Comparison of ENCODE assay signal across 8 cellular contexts in the genomic region with DNA sequence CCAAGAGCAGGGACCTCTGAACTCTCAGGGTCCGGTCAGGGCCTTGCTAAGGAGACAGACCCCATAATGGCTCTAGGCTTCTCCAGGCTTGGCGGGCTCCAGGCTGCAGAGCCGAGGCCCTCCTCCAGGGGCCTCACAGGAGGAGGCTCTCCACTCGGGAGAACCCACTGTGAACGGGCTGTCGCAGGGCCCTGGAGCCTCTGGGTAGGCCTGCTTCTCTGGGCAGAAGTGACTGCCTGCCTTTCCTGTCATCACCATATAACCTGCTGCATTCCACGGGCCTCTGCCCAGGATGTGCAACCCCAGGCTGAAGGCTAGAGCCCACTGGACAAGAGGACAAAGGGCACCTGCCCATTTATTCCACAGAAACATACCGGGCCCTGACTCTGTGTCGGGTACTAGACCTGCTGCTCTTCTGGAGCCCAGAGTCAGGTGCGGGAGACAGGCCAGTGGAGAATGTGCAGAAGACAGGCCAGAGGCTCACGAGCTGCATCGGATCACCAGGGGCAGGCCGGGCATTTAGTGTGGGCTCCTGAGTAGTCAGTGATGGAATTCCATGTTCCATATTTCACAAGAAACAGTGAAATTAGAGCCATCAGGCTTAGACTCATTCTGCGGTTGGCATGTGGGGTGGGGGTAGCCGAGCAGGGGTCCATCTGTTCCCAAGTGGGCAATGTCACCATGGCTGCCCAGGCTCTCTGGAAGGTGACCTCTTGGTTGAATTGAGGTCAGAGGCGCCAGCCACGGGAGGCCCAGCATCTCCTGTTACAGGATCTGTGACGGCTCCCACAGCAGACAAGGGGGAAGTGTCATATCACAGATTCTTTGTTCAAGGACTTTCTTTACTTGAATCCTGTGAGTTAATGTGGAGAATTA.
DNase-seq lines count a peak whose midpoint lies in the region; ATAC-seq, FAIRE-seq and TF ChIP-seq lines count a peak whose summit lies in the region.

No MANE protein-coding gene starts in this region.

- no peak overlapping the region for H3K4me2 ChIP-seq in endothelial cell of umbilical vein (ENCODE audit: insufficient read depth, low read length)

- no peaks in the 10 kb centered on the region for H3K27me3 Mint-ChIP-seq in osteocyte (ENCODE audit: unreplicated experiment)

- DNase-seq in NB4 (ENCODE audit: low read depth) (peak; percentile 32), endothelial cell of umbilical vein (ENCODE audit: low read depth, low spot score) (no peak), osteocyte (ENCODE audit: extremely low spot score, unreplicated experiment) (peak; percentile 80), medulla oblongata (ENCODE audit: extremely low spot score) (no peak), sciatic nerve (ENCODE audit: low spot score) (no peak)
- DNase-seq in activated CD4-positive, CD25-positive, alpha-beta regulatory T cell (lab: John Stamatoyannopoulos, UW): no peak
- DNase-seq in effector CD4-positive, alpha-beta T cell: no peak

- H4K20me1 ChIP-seq in endothelial cell of umbilical vein (replicated peaks; ENCODE audit: control insufficient read depth, extremely low read depth, insufficient read depth, low read length): no peaks in the 10 kb centered on the region

- H3K9ac ChIP-seq in endothelial cell of umbilical vein (replicated peaks; ENCODE audit: extremely low read depth, insufficient read depth, low read length): no peak overlapping the region

- no peaks in the 10 kb centered on the region for H3K9me3 ChIP-seq in endothelial cell of umbilical vein (replicated peaks; ENCODE audit: control insufficient read depth, insufficient read depth, low read length)

- no peaks in the 10 kb centered on the region for H3K79me2 ChIP-seq in endothelial cell of umbilical vein (ENCODE audit: control insufficient read depth, insufficient read depth, low read length)

- CTCF ChIA-PET in endothelial cell of umbilical vein (lab: Charles Lee): interaction anchor here (0.8 to 3.2 kb wide), 11 partner anchors 10 to 220 kb away, joined by 3 to 22 read pairs (median 5); a partner anchor contains a TSS

- H3K27me3 ChIP-seq in endothelial cell of umbilical vein (ENCODE audit: control insufficient read depth in 2 of 2, insufficient read depth in 2 of 2, low read length in 2 of 2): no peaks in the 10 kb centered on the region

- no peaks in the 10 kb centered on the region for H3K36me3 ChIP-seq in endothelial cell of umbilical vein (ENCODE audit: control insufficient read depth in 2 of 2, extremely low read depth in 1 of 2, insufficient read depth in 2 of 2, low read length in 2 of 2)

- TF ChIP-seq POLR2A in NB4 (IDR thresholded peaks at IDR 0.05; ENCODE audit: extremely low read depth, insufficient read length) (no peak), endothelial cell of umbilical vein (IDR thresholded peaks at IDR 0.05; ENCODE audit: low read depth, low read length) (no peak)

- peaks cover 8% of the 10 kb centered on the region for H3K36me3 Mint-ChIP-seq in osteocyte (ENCODE audit: unreplicated experiment)

- peaks cover 70% of the 10 kb centered on the region for H3K4me1 Mint-ChIP-seq in osteocyte (ENCODE audit: unreplicated experiment)

- intact Hi-C loops in endothelial cell of umbilical vein (cut with micrococcal nuclease) (loop anchor here (5.0 kb wide), 1 partner anchor 33 kb away; no protein-coding TSS in a partner anchor), sciatic nerve (cut with DNase I) (no loop called here)

- H2AFZ ChIP-seq in endothelial cell of umbilical vein (ENCODE audit: low read depth, low read length): no peak overlapping the region

- H3K27ac ChIP-seq in endothelial cell of umbilical vein (ENCODE audit: insufficient read depth, low read depth, low read length): no peak overlapping the region

- no peak overlapping the region for H3K4me3 Mint-ChIP-seq in osteocyte (ENCODE audit: unreplicated experiment)

- no peaks in the 10 kb centered on the region for H3K9me3 Mint-ChIP-seq in osteocyte (ENCODE audit: unreplicated experiment)

- dilution Hi-C loops in endothelial cell of umbilical vein (cut with MboI; ENCODE audit: extremely low pct_ligation_motif_present, low sequenced_read_pairs): no loop called here

- H3K4me3 ChIP-seq in NB4 (ENCODE audit: low read depth, low read length) (no peak overlapping the region), endothelial cell of umbilical vein (replicated peaks in 1 of 3; ENCODE audit: insufficient read depth in 1 of 3, low read depth in 1 of 3, low read length in 3 of 3) (no peak overlapping the region)

- peak overlapping the region; percentile 91 for H3K27ac Mint-ChIP-seq in osteocyte (ENCODE audit: unreplicated experiment)

- TF ChIP-seq CTCF in GM12873 (IDR thresholded peaks at IDR 0.05; ENCODE audit: insufficient read depth, low read depth, low read length, missing control alignments) (peak; percentile 22), NB4 (IDR thresholded peaks at IDR 0.05; ENCODE audit: low read depth, low read length) (no peak), endothelial cell of umbilical vein (IDR thresholded peaks at IDR 0.05; ENCODE audit: extremely low read depth in 1 of 2, insufficient read depth in 1 of 2, low read depth in 1 of 2, low read length in 2 of 2) (peak in 1 of 2 donors; percentile 33), osteocyte (IDR thresholded peaks at IDR 0.05) (peak; percentile 9)

- FAIRE-seq in endothelial cell of umbilical vein (lab: Jason Lieb, UNC): peak; percentile 38

- peaks cover 38% of the 10 kb centered on the region for H3K4me1 ChIP-seq in endothelial cell of umbilical vein (ENCODE audit: control insufficient read depth, extremely low read depth, insufficient read depth, low read length)

- BruUV-seq in endothelial cell of umbilical vein (replicated peaks; lab: Mats Ljungman, UMichigan): no TSS peak

- H3K9me1 ChIP-seq in endothelial cell of umbilical vein (replicated peaks; ENCODE audit: control insufficient read depth, extremely low read depth, insufficient read depth, low read length): no peaks in the 10 kb centered on the region

- POLR2A ChIA-PET in endothelial cell of umbilical vein (lab: Charles Lee): no interaction called here

- no peak for ATAC-seq in sciatic nerve

TF ChIP-seq in endothelial cell of umbilical vein, 7 proteins besides CTCF, POLR2A, EP300 and RAD21:
- TF ChIP-seq EZH2 (IDR thresholded peaks at IDR 0.05; ENCODE audit: borderline replicate concordance, low read depth, low read length, severe bottlenecking) (no peak), POLR2AphosphoS5 (IDR thresholded peaks at IDR 0.05; ENCODE audit: insufficient read depth, low read depth, low read length) (no peak), MYC (IDR thresholded peaks at IDR 0.05; ENCODE audit: low read depth, low read length) (no peak), FOS (IDR thresholded peaks at IDR 0.05; ENCODE audit: borderline replicate concordance, insufficient read depth, low read length) (no peak), JUN (IDR thresholded peaks at IDR 0.05; ENCODE audit: borderline replicate concordance, insufficient read depth, insufficient read length, low read depth) (no peak), GATA2 (IDR thresholded peaks at IDR 0.05; ENCODE audit: insufficient read depth, insufficient read length, low read depth, low read length) (no peak)
- TF ChIP-seq, protein P1, sequence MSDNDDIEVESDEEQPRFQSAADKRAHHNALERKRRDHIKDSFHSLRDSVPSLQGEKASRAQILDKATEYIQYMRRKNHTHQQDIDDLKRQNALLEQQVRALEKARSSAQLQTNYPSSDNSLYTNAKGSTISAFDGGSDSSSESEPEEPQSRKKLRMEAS (IDR thresholded peaks at IDR 0.05; ENCODE audit: insufficient read depth, insufficient read length): no peak

Comparison
In these comparisons a context has a peak if more than half of its experiments do, and no peak if none do; other contexts are left out.
1. DNase-seq: peak in NB4 (single experiment) and osteocyte (single experiment); none in endothelial cell of umbilical vein (single experiment), activated CD4-positive, CD25-positive, alpha-beta regulatory T cell (0 of 4), effector CD4-positive, alpha-beta T cell (single experiment), medulla oblongata (single experiment) and sciatic nerve (single experiment).